In genomic region chr14:100313464-100314230, GRCh38 we compare ENCODE assay signal across 1 cellular context.
TF ChIP-seq lines count a peak whose summit lies in the region.

No MANE protein-coding gene starts in this region.

TF ChIP-seq in HepG2, 621 proteins besides CTCF, POLR2A, EP300 and RAD21:
- TF ChIP-seq ZFP36L2 (CRISPR knock-in tag; IDR thresholded peaks at IDR 0.05) = no peak
- peak; percentile 75; the same call in 1 of the 2 replicates for TF ChIP-seq ZBTB33 (CRISPR knock-in tag; IDR thresholded peaks at IDR 0.05)
- no peak for TF ChIP-seq ZBTB42 (CRISPR knock-in tag; IDR thresholded peaks at IDR 0.05)
- no peak for TF ChIP-seq ZNF235 (CRISPR knock-in tag; IDR thresholded peaks at IDR 0.05; ENCODE audit: borderline replicate concordance)
